12 cellular contexts compared by ENCODE assay signal in the genomic region with DNA sequence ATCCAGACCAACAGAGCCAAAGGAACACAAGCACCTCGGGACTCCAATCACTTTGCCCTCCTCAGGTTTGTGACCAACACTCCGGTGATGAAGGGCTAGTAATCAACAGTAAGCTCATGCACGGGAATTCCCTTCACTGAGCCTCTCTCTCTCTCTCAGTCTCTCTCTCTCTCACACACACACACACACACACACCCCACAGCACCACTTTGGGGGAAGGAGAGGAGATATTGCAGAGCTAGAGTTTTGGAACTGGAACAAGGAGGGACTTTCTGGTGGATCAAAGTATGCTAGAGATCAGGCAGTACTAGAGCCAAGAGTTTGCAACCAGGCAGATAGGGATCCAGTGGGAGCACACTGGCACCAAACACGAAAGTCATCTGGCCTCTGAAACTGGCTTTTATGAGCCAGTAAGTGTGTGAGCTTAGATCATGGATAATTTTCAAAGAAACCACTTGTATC.
DNase-seq lines count a peak whose midpoint lies in the region; ATAC-seq and TF ChIP-seq lines count a peak whose summit lies in the region.
"Had no signal": no experiment of that assay in that cellular context is flagged by ENCODE, and none has a peak within 500 bp of the region (broad histone marks: within the 10 kb centered on the region; RNA-seq: fewer than 3 reads in every experiment).

No MANE protein-coding gene starts in this region.

- no peak for TF ChIP-seq EP300 in esophagus muscularis mucosa (IDR thresholded peaks at IDR 0.05)

- H3K27me3 Mint-ChIP-seq in CD4-positive, CD25-positive, alpha-beta regulatory T cell, result no peaks in the 10 kb centered on the region
- H3K27me3 Mint-ChIP-seq in IgD-negative memory B cell, result no peaks in the 10 kb centered on the region
- H3K27me3 Mint-ChIP-seq in activated naive CD4-positive, alpha-beta T cell treated with anti-CD3 and anti-CD28 coated beads, Interleukin-2, amount 10 ng/mL, durations not matched to agents 7 days and 5 days, result no peaks in the 10 kb centered on the region
- H3K27me3 Mint-ChIP-seq in nephron (ENCODE audit: low read depth), result no peaks in the 10 kb centered on the region
- peaks cover 3% of the 10 kb centered on the region for H3K27me3 Mint-ChIP-seq in neural progenitor cell (ENCODE audit: insufficient read depth, low read depth)

- peak overlapping the region; percentile 92 to 99 (median 98) for H3K27ac Mint-ChIP-seq in CD4-positive, CD25-positive, alpha-beta regulatory T cell
- H3K27ac Mint-ChIP-seq in IgD-negative memory B cell (peak overlapping the region; percentile 86 to 95 (median 92)), nephron (peak overlapping the region; percentile 38 to 92 (median 81)), neural progenitor cell (no peak overlapping the region)
- peak overlapping the region; percentile 97 for H3K27ac Mint-ChIP-seq in activated naive CD4-positive, alpha-beta T cell treated with anti-CD3 and anti-CD28 coated beads, Interleukin-2, amount 10 ng/mL, durations not matched to agents 7 days and 5 days

- peaks cover 19% of the 10 kb centered on the region for H3K36me3 Mint-ChIP-seq in CD4-positive, CD25-positive, alpha-beta regulatory T cell
- H3K36me3 Mint-ChIP-seq in IgD-negative memory B cell (peaks cover 3% of the 10 kb centered on the region), nephron (ENCODE audit: low read depth) (no peaks in the 10 kb centered on the region), neural progenitor cell (no peaks in the 10 kb centered on the region)
- H3K36me3 Mint-ChIP-seq in activated naive CD4-positive, alpha-beta T cell treated with anti-CD3 and anti-CD28 coated beads, Interleukin-2, amount 10 ng/mL, durations not matched to agents 7 days and 5 days, result peaks cover 53% of the 10 kb centered on the region

- peak overlapping the region; percentile 88 for H3K27ac ChIP-seq in CD4-positive, CD25-positive, alpha-beta regulatory T cell (ENCODE audit: insufficient read depth, low read length, poor library complexity, severe bottlenecking)
- H3K27ac ChIP-seq in caudate nucleus (ENCODE audit: low read depth, low read length) (no peak overlapping the region), neural progenitor cell (no peak overlapping the region), esophagus muscularis mucosa (replicated peaks in 1 of 4) (no peak overlapping the region)

- H3K9ac ChIP-seq in neural progenitor cell, result no peak overlapping the region

- H3F3A ChIP-seq in neural progenitor cell (ENCODE audit: low read depth), result no peaks in the 10 kb centered on the region

- H4K20me1 ChIP-seq in neural progenitor cell (ENCODE audit: low read depth), result no peaks in the 10 kb centered on the region

- H3K27me3 ChIP-seq in CD4-positive, CD25-positive, alpha-beta regulatory T cell (ENCODE audit: control insufficient read depth, insufficient read depth, low read length), result no peaks in the 10 kb centered on the region
- no peaks in the 10 kb centered on the region for H3K27me3 ChIP-seq in neural progenitor cell
- no peaks in the 10 kb centered on the region for H3K27me3 ChIP-seq in esophagus muscularis mucosa

- no peaks in the 10 kb centered on the region for H3K9me3 Mint-ChIP-seq in CD4-positive, CD25-positive, alpha-beta regulatory T cell
- H3K9me3 Mint-ChIP-seq in IgD-negative memory B cell, result no peaks in the 10 kb centered on the region
- no peaks in the 10 kb centered on the region for H3K9me3 Mint-ChIP-seq in activated naive CD4-positive, alpha-beta T cell treated with anti-CD3 and anti-CD28 coated beads, Interleukin-2, amount 10 ng/mL, durations not matched to agents 7 days and 5 days
- no peaks in the 10 kb centered on the region for H3K9me3 Mint-ChIP-seq in nephron
- H3K9me3 Mint-ChIP-seq in neural progenitor cell, result no peaks in the 10 kb centered on the region

- H2AFZ ChIP-seq in neural progenitor cell (replicated peaks), result no peak overlapping the region

- CTCF ChIA-PET in activated naive CD4-positive, alpha-beta T cell treated with anti-CD3 and anti-CD28 coated beads, Interleukin-2, amount 10 ng/mL, durations not matched to agents 7 days and 5 days (lab: Charles Lee), result interaction anchor here (1.3 to 1.8 kb wide), 2 partner anchors 20 to 100 kb away, joined by 3 to 4 read pairs; no protein-coding TSS in a partner anchor

- H3K4me1 Mint-ChIP-seq in CD4-positive, CD25-positive, alpha-beta regulatory T cell, result peaks cover 68 to 99% (median 91%) of the 10 kb centered on the region in 4 donors
- H3K4me1 Mint-ChIP-seq in IgD-negative memory B cell, result peaks cover 71 to 94% (median 90%) of the 10 kb centered on the region in 3 donors
- H3K4me1 Mint-ChIP-seq in activated naive CD4-positive, alpha-beta T cell treated with anti-CD3 and anti-CD28 coated beads, Interleukin-2, amount 10 ng/mL, durations not matched to agents 7 days and 5 days, result peaks cover 98% of the 10 kb centered on the region
- peaks cover 83% of the 10 kb centered on the region for H3K4me1 Mint-ChIP-seq in nephron
- H3K4me1 Mint-ChIP-seq in neural progenitor cell, result peaks cover 23% of the 10 kb centered on the region

- no peaks in the 10 kb centered on the region for H3K36me3 ChIP-seq in CD4-positive, CD25-positive, alpha-beta regulatory T cell (ENCODE audit: control insufficient read depth, insufficient read depth, low read length)
- H3K36me3 ChIP-seq in neural progenitor cell (no peaks in the 10 kb centered on the region), esophagus muscularis mucosa (no peaks in the 10 kb centered on the region)

- ATAC-seq in CD4-positive, CD25-positive, alpha-beta regulatory T cell (ENCODE audit: low read depth in 2 of 2), result no peak

- H3K9me3 ChIP-seq in CD4-positive, CD25-positive, alpha-beta regulatory T cell (ENCODE audit: control insufficient read depth in 2 of 2, low read length in 2 of 2), result no peaks in the 10 kb centered on the region
- H3K9me3 ChIP-seq in neural progenitor cell (ENCODE audit: low read depth) (no peaks in the 10 kb centered on the region), esophagus muscularis mucosa (no peaks in the 10 kb centered on the region)

- H3K4me1 ChIP-seq in CD4-positive, CD25-positive, alpha-beta regulatory T cell (ENCODE audit: control insufficient read depth, insufficient read depth, low read length, poor library complexity, severe bottlenecking), result peaks cover 98% of the 10 kb centered on the region
- H3K4me1 ChIP-seq in neural progenitor cell (no peaks in the 10 kb centered on the region), esophagus muscularis mucosa (peaks cover 7 to 78% (median 60%) of the 10 kb centered on the region in 4 donors)

- DNase-seq in CD4-positive, CD25-positive, alpha-beta regulatory T cell, result no peak
- DNase-seq in activated naive CD4-positive, alpha-beta T cell treated with anti-CD3 and anti-CD28 coated beads, Interleukin-2, amount 10 ng/mL, durations not matched to agents 7 days and 5 days, result no peak
- DNase-seq in caudate nucleus (lab: John Stamatoyannopoulos, UW), result no peak
- no peak for DNase-seq in neural progenitor cell (ENCODE audit: low spot score)
- no peak for DNase-seq in esophagus muscularis mucosa (ENCODE audit: extremely low spot score)
- DNase-seq in central memory CD4-positive, alpha-beta T cell, result no peak
- DNase-seq: dermis blood vessel endothelial cell, NCI-H1092, NCI-H69, SW 1271 had no signal

- TF ChIP-seq CTCF in nephron (IDR thresholded peaks at IDR 0.05; ENCODE audit: unreplicated experiment in 3 of 3), result no peak
- TF ChIP-seq CTCF in neural progenitor cell (IDR thresholded peaks at IDR 0.05), result no peak
- TF ChIP-seq CTCF in esophagus muscularis mucosa (IDR thresholded peaks at IDR 0.05), result no peak

- peak overlapping the region; percentile 75 for H3K4me3 ChIP-seq in CD4-positive, CD25-positive, alpha-beta regulatory T cell (ENCODE audit: low read depth, low read length)
- H3K4me3 ChIP-seq in neural progenitor cell (no peak overlapping the region), esophagus muscularis mucosa (no peak overlapping the region)

- H3K4me3 Mint-ChIP-seq in CD4-positive, CD25-positive, alpha-beta regulatory T cell, result peak overlapping the region; percentile 64 to 81 (median 78)
- H3K4me3 Mint-ChIP-seq in IgD-negative memory B cell (peak overlapping the region; percentile 74 to 90 (median 88)), nephron (no peak overlapping the region), neural progenitor cell (no peak overlapping the region)
- no peak overlapping the region for H3K4me3 Mint-ChIP-seq in activated naive CD4-positive, alpha-beta T cell treated with anti-CD3 and anti-CD28 coated beads, Interleukin-2, amount 10 ng/mL, durations not matched to agents 7 days and 5 days

- TF ChIP-seq POLR2A in esophagus muscularis mucosa (IDR thresholded peaks at IDR 0.05; ENCODE audit: low read depth), result no peak

- intact Hi-C loops in esophagus muscularis mucosa (cut with DNase I), result no loop called here

- H3K79me2 ChIP-seq in neural progenitor cell (ENCODE audit: low read depth), result no peaks in the 10 kb centered on the region

- WGBS in esophagus muscularis mucosa, result 83% methylated on average over 4 of the region's 4 CpGs

- no peak overlapping the region for H3K4me2 ChIP-seq in neural progenitor cell

Comparison
In these comparisons a context has a peak if more than half of its experiments do, and no peak if none do; other contexts are left out.
1. H3K4me3 Mint-ChIP-seq: peak in CD4-positive, CD25-positive, alpha-beta regulatory T cell (4 of 4) and IgD-negative memory B cell (4 of 4); none in activated naive CD4-positive, alpha-beta T cell treated with anti-CD3 and anti-CD28 coated beads, Interleukin-2, amount 10 ng/mL, durations not matched to agents 7 days and 5 days (single experiment), nephron (0 of 3) and neural progenitor cell (single experiment).